Comparison of ENCODE assay signal across 10 cellular contexts in genomic region chr10:119132521-119133345, GRCh38. TPM values are rescaled to one million over a fixed set of nuclear protein-coding genes. Genes with fewer than 3 reads are reported as not detected.
DNase-seq lines count a peak whose midpoint lies in the region; ATAC-seq and TF ChIP-seq lines count a peak whose summit lies in the region.
"Had no signal": no experiment of that assay in that cellular context is flagged by ENCODE, and none has a peak within 500 bp of the region (broad histone marks: within the 10 kb centered on the region; RNA-seq: fewer than 3 reads in every experiment).

No MANE protein-coding gene starts in this region.

- peaks cover 3 to 63% (median 21%) of the 10 kb centered on the region in 3 donors for H3K36me3 Mint-ChIP-seq in CD8-positive, alpha-beta memory T cell

- peaks cover 10% of the 10 kb centered on the region for H3K36me3 ChIP-seq in CD8-positive, alpha-beta memory T cell (ENCODE audit: insufficient read depth, low read length)
- peaks cover 15% of the 10 kb centered on the region for H3K36me3 ChIP-seq in effector memory CD4-positive, alpha-beta T cell (ENCODE audit: control insufficient read depth, insufficient read depth, low read length)
- H3K36me3 ChIP-seq in psoas muscle (ENCODE audit: insufficient read depth in 1 of 2, low read depth in 1 of 2), result peaks cover 0 to 70% of the 10 kb centered on the region in 2 donors

- H3K27me3 ChIP-seq in CD8-positive, alpha-beta memory T cell (ENCODE audit: insufficient read depth, low read length, poor library complexity, severe bottlenecking), result no peaks in the 10 kb centered on the region
- no peaks in the 10 kb centered on the region for H3K27me3 ChIP-seq in effector memory CD4-positive, alpha-beta T cell (replicated peaks; ENCODE audit: control insufficient read depth, insufficient read depth, low read length, poor library complexity, severe bottlenecking)
- no peaks in the 10 kb centered on the region for H3K27me3 ChIP-seq in psoas muscle (ENCODE audit: insufficient read depth in 3 of 3, low read length in 2 of 3)
- H3K27me3 ChIP-seq: vagina had no signal

- intact Hi-C loops in psoas muscle (cut with DNase I), result no loop called here

- H3K27ac Mint-ChIP-seq in CD8-positive, alpha-beta memory T cell, result peak overlapping the region; percentile 66 to 96 (median 95)

- H3K27me3 Mint-ChIP-seq in CD8-positive, alpha-beta memory T cell, result no peaks in the 10 kb centered on the region

- CTCF ChIA-PET in CD8-positive, alpha-beta memory T cell (lab: Charles Lee), result interaction anchor here (1.2 to 2.3 kb wide), 3 partner anchors 18 to 66 kb away, joined by 3 to 7 read pairs (median 5); partner anchors contain the start of gene EIF3A
- CTCF ChIA-PET in RWPE1 (lab: Yijun Ruan, JAX), result no interaction called here

- ATAC-seq in psoas muscle, result peak; percentile 42 to 57 (median 54)
- ATAC-seq in GM21423 (IDR thresholded peaks at IDR 0.05; ENCODE audit: unreplicated experiment), result no peak
- ATAC-seq in HG03025 (IDR thresholded peaks at IDR 0.05; ENCODE audit: low FRiP score, unreplicated experiment), result no peak

- H3K4me1 Mint-ChIP-seq in CD8-positive, alpha-beta memory T cell, result peaks cover 29 to 46% (median 36%) of the 10 kb centered on the region in 3 donors

- peaks cover 24% of the 10 kb centered on the region for H3K4me1 ChIP-seq in CD8-positive, alpha-beta memory T cell (ENCODE audit: insufficient read depth, low read length)
- H3K4me1 ChIP-seq in effector memory CD4-positive, alpha-beta T cell (ENCODE audit: control insufficient read depth, insufficient read depth, low read length, poor library complexity, severe bottlenecking), result peaks cover 12% of the 10 kb centered on the region
- H3K4me1 ChIP-seq in psoas muscle, result peaks cover 9% of the 10 kb centered on the region
- H3K4me1 ChIP-seq: vagina had no signal

- no peaks in the 10 kb centered on the region for H3K9me3 Mint-ChIP-seq in CD8-positive, alpha-beta memory T cell

- no peak for DNase-seq in CD8-positive, alpha-beta memory T cell
- DNase-seq in RWPE1 (ENCODE audit: low spot score) (no peak), psoas muscle (no peak), KBM-7 (no peak)
- DNase-seq in effector memory CD4-positive, alpha-beta T cell, result no peak
- DNase-seq: left ventricle myocardium superior, NCI-H526 treated with DMSO at 0.1 percent for 48 hours had no signal

- TF ChIP-seq CTCF in RWPE1 (conservative IDR thresholded peaks at IDR 0.05; ENCODE audit: low read depth), result no peak
- no peak for TF ChIP-seq CTCF in psoas muscle (IDR thresholded peaks at IDR 0.05)

- in situ Hi-C loops in KBM-7 (cut with MboI; ENCODE audit: low pct_unique_long_range_greater_than_20kb, low sequenced_read_pairs), result no loop called here

- H3K27ac ChIP-seq in CD8-positive, alpha-beta memory T cell (ENCODE audit: low read depth, low read length), result no peak overlapping the region
- peak overlapping the region; percentile 17; the same call in 1 of the 2 replicates for H3K27ac ChIP-seq in RWPE1
- peak overlapping the region; percentile 41 for H3K27ac ChIP-seq in effector memory CD4-positive, alpha-beta T cell (ENCODE audit: insufficient read depth, low read length, poor library complexity, severe bottlenecking)
- H3K27ac ChIP-seq in psoas muscle, result peak overlapping the region; percentile 3

- 76 to 78% (median 76%) methylated on average over 14 of the region's 14 CpGs for WGBS in psoas muscle, 3 donors

- no peak overlapping the region for H3K4me3 ChIP-seq in CD8-positive, alpha-beta memory T cell (ENCODE audit: low read length)
- H3K4me3 ChIP-seq in effector memory CD4-positive, alpha-beta T cell (ENCODE audit: insufficient read depth, low read depth, low read length, poor library complexity, severe bottlenecking), result no peak overlapping the region
- no peak overlapping the region for H3K4me3 ChIP-seq in psoas muscle

- POLR2A ChIA-PET in CD8-positive, alpha-beta memory T cell (lab: Charles Lee), result interaction anchor here (0.5 to 2.0 kb wide), 4 partner anchors 28 to 57 kb away, joined by 4 to 8 read pairs (median 6); partner anchors contain the start of genes DENND10 and EIF3A
- POLR2A ChIA-PET in RWPE1 (lab: Yijun Ruan, JAX; ENCODE audit: low non-redundant PET), result interaction anchor here (0.5 to 0.6 kb wide), 2 partner anchors 55 to 297 kb away, joined by 3 read pairs; no protein-coding TSS in a partner anchor

- H3K4me3 Mint-ChIP-seq in CD8-positive, alpha-beta memory T cell, result peak overlapping the region in 6 of 7 donors; percentile 24 to 94 (median 92)

- H3K9me3 ChIP-seq in CD8-positive, alpha-beta memory T cell (ENCODE audit: low read length), result no peaks in the 10 kb centered on the region
- H3K9me3 ChIP-seq in effector memory CD4-positive, alpha-beta T cell (ENCODE audit: control insufficient read depth, low read length), result no peaks in the 10 kb centered on the region
- no peaks in the 10 kb centered on the region for H3K9me3 ChIP-seq in psoas muscle
- H3K9me3 ChIP-seq: vagina had no signal

RNA-seq across cellular contexts. Expression of gene DENND10, which starts 28.8 kb away (rescaled TPM):
- 10 to 100 TPM; 23.8 to 24.8 TPM for total RNA-seq in CD8-positive, alpha-beta memory T cell
- 51.0 TPM for polyA plus RNA-seq in CD8-positive, alpha-beta memory T cell
- total RNA-seq in psoas muscle, result 10 to 100 TPM; 13.9 to 22.1 (median 20.1) TPM
- polyA plus RNA-seq in psoas muscle, result 10 to 100 TPM in 2 of 3 donors, 1 to 10 TPM in 1; 6.6 to 27.9 (median 12.9) TPM

RNA-seq across cellular contexts. Expression of gene SFXN4, which starts 32.8 kb away (rescaled TPM):
- 10 to 100 TPM; 48.2 to 52.3 TPM for total RNA-seq in CD8-positive, alpha-beta memory T cell
- polyA plus RNA-seq in CD8-positive, alpha-beta memory T cell, result 18.6 TPM
- 10 to 100 TPM; 37.1 to 48.9 (median 43.9) TPM for total RNA-seq in psoas muscle
- 10 to 100 TPM; 49.0 to 67.2 (median 65.7) TPM for polyA plus RNA-seq in psoas muscle

RNA-seq across cellular contexts. Expression of gene PRDX3, which starts 45.9 kb away (rescaled TPM):
- 100 to 1,000 TPM; 203 to 207 TPM for total RNA-seq in CD8-positive, alpha-beta memory T cell
- 83.3 TPM for polyA plus RNA-seq in CD8-positive, alpha-beta memory T cell
- 100 to 1,000 TPM; 186 to 212 (median 201) TPM for total RNA-seq in psoas muscle
- polyA plus RNA-seq in psoas muscle, result 100 to 1,000 TPM; 182 to 331 (median 204) TPM

RNA-seq across cellular contexts. Expression of gene EIF3A, which starts 52.1 kb away (rescaled TPM):
- 100 to 1,000 TPM; 181 to 195 TPM for total RNA-seq in CD8-positive, alpha-beta memory T cell
- 75.3 TPM for polyA plus RNA-seq in CD8-positive, alpha-beta memory T cell
- total RNA-seq in psoas muscle, result 100 to 1,000 TPM; 148 to 226 (median 190) TPM
- 100 to 1,000 TPM in 2 of 3 donors, 10 to 100 TPM in 1; 71.3 to 120 (median 108) TPM for polyA plus RNA-seq in psoas muscle

Comparison
In these comparisons a context has a peak if more than half of its experiments do, and no peak if none do; other contexts are left out.
1. ATAC-seq: peak in psoas muscle (4 of 4); none in GM21423 (single experiment) and HG03025 (single experiment).